ENCODE assay signal across 27 cellular contexts in the genomic region with DNA sequence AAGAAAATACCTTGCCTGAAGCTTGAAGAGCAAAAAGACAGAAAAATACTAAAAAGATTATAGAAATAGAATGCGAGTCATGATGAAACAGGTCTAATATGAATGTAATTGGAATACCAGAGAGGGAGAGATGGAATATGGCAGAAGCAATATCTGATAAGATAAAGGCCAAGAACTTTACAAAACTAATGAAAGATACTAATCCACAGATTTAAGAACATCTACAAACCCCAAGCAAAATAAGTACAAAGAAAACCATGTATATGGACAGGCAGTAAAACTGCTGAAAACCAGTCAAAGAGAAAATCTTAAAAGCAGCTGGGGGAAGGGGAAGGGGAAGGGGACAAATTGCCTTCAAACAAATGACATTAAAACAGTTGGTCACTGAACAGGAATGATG.
"Had no signal": no experiment of that assay in that cellular context is flagged by ENCODE, and none has a peak within 500 bp of the region (broad histone marks: within the 10 kb centered on the region; RNA-seq: fewer than 3 reads in every experiment).

No MANE protein-coding gene starts in this region.

- H3K4me1 ChIP-seq: colonic mucosa, esophagus squamous epithelium, foreskin keratinocyte, gastrocnemius medialis had no signal

- H3K4me3 ChIP-seq: colonic mucosa, coronary artery, dorsolateral prefrontal cortex, esophagus muscularis mucosa, esophagus squamous epithelium, gastrocnemius medialis, gastroesophageal sphincter, heart left ventricle, heart right ventricle, hepatocyte had no signal

- H3K27ac Mint-ChIP-seq: dendritic cell treated with granulocyte-macrophage colony-stimulating factor and Interleukin-4, amounts not matched to agents 40 ng/mL and 50 ng/mL, for 4 days; endodermal cell had no signal

- H3K4me3 Mint-ChIP-seq: dendritic cell treated with granulocyte-macrophage colony-stimulating factor and Interleukin-4, amounts not matched to agents 40 ng/mL and 50 ng/mL, for 4 days; effector memory CD8-positive, alpha-beta T cell; endodermal cell had no signal

- H3K4me1 Mint-ChIP-seq: endodermal cell had no signal

- H3K36me3 ChIP-seq: colonic mucosa, gastrocnemius medialis, heart left ventricle had no signal

- DNase-seq: colonic mucosa; cortex of kidney; dermis blood vessel endothelial cell; dorsolateral prefrontal cortex; effector CD4-positive, alpha-beta T cell; effector CD8-positive, alpha-beta T cell; effector memory CD4-positive, alpha-beta T cell; effector memory CD8-positive, alpha-beta T cell; endodermal cell; erythroblast; esophagus squamous epithelium; foreskin fibroblast; foreskin keratinocyte; foreskin melanocyte; gastrocnemius medialis; glutamatergic neuron; head of caudate nucleus; heart left ventricle; heart right ventricle had no signal

- H3K9me3 ChIP-seq: colonic mucosa, esophagus squamous epithelium, gastrocnemius medialis had no signal

- H3K27me3 ChIP-seq: colonic mucosa, dorsolateral prefrontal cortex, esophagus muscularis mucosa, esophagus squamous epithelium, foreskin keratinocyte, gastrocnemius medialis, gastroesophageal sphincter, heart left ventricle, heart right ventricle, hepatocyte had no signal

- ATAC-seq: effector memory CD8-positive, alpha-beta T cell; esophagus mucosa; foreskin keratinocyte; gastrocnemius medialis; gastroesophageal sphincter; heart left ventricle; heart right ventricle had no signal

- H3K4me2 ChIP-seq: hepatocyte had no signal

- H3K27me3 Mint-ChIP-seq: dendritic cell treated with granulocyte-macrophage colony-stimulating factor and Interleukin-4, amounts not matched to agents 40 ng/mL and 50 ng/mL, for 4 days; effector memory CD8-positive, alpha-beta T cell had no signal

- H2AFZ ChIP-seq: hepatocyte had no signal

- H3K9me3 Mint-ChIP-seq: dendritic cell treated with granulocyte-macrophage colony-stimulating factor and Interleukin-4, amounts not matched to agents 40 ng/mL and 50 ng/mL, for 4 days; effector memory CD8-positive, alpha-beta T cell; endodermal cell had no signal

- H3K79me2 ChIP-seq: hepatocyte had no signal

- H3K27ac ChIP-seq: colonic mucosa, coronary artery, dorsolateral prefrontal cortex, epithelial cell of prostate, esophagus muscularis mucosa, esophagus squamous epithelium, foreskin keratinocyte, gastrocnemius medialis, gastroesophageal sphincter, heart left ventricle, heart right ventricle, hepatocyte had no signal

- FAIRE-seq: endothelial cell of umbilical vein had no signal
